Comparison of ENCODE assay signal across 20 cellular contexts in genomic region chr3:123813876-123814275, GRCh38.
DNase-seq lines count a peak whose midpoint lies in the region; ATAC-seq and TF ChIP-seq lines count a peak whose summit lies in the region.
"Had no signal": no experiment of that assay in that cellular context is flagged by ENCODE, and none has a peak within 500 bp of the region (broad histone marks: within the 10 kb centered on the region; RNA-seq: fewer than 3 reads in every experiment).

No MANE protein-coding gene starts in this region.

- peak overlapping the region; percentile 35 for H3K27ac ChIP-seq in mammary epithelial cell (ENCODE audit: insufficient read depth, low read depth, low read length)
- H3K27ac ChIP-seq in mesodermal cell (ENCODE audit: low read depth, low read length, severe bottlenecking), result peak overlapping the region; percentile 51
- H3K27ac ChIP-seq: body of pancreas, ovary had no signal

- BruUV-seq in mammary epithelial cell (replicated peaks; lab: Mats Ljungman, UMichigan), result no TSS peak

- H3K4me3 ChIP-seq in mammary epithelial cell (replicated peaks in 1 of 3; ENCODE audit: insufficient read depth in 1 of 3, low read depth in 2 of 3, low read length in 3 of 3) (no peak overlapping the region), mesodermal cell (ENCODE audit: extremely low read depth, insufficient read depth, low read length, poor library complexity, severe bottlenecking) (no peak overlapping the region)
- H3K4me3 ChIP-seq: body of pancreas, GM12878, ovary, skin epidermis had no signal

- peaks cover 11% of the 10 kb centered on the region for H3K27me3 Mint-ChIP-seq in activated T-cell treated with anti-CD3 and anti-CD28 coated beads, Interleukin-2, amount 50 U/mL, for 72 hours (ENCODE audit: low read depth)

- H3K36me3 ChIP-seq in mammary epithelial cell (ENCODE audit: insufficient read depth, low read length) (peaks cover 7% of the 10 kb centered on the region), mesodermal cell (ENCODE audit: control insufficient read depth, insufficient read depth, low read length) (no peaks in the 10 kb centered on the region)
- H3K36me3 ChIP-seq: ovary had no signal

- H3K4me1 Mint-ChIP-seq in activated T-cell treated with anti-CD3 and anti-CD28 coated beads, Interleukin-2, amount 50 U/mL, for 72 hours (ENCODE audit: low read depth), result no peaks in the 10 kb centered on the region
- H3K4me1 Mint-ChIP-seq: activated CD4-positive, alpha-beta T cell treated with anti-CD3 and anti-CD28 coated beads, Interleukin-2, amount 10 ng/mL, durations not matched to agents 7 days and 5 days had no signal

- H3K9me3 Mint-ChIP-seq in activated T-cell treated with anti-CD3 and anti-CD28 coated beads, Interleukin-2, amount 50 U/mL, for 72 hours, result no peaks in the 10 kb centered on the region
- H3K9me3 Mint-ChIP-seq: activated CD4-positive, alpha-beta T cell treated with anti-CD3 and anti-CD28 coated beads, Interleukin-2, amount 10 ng/mL, durations not matched to agents 7 days and 5 days; activated naive CD4-positive, alpha-beta T cell treated with anti-CD3 and anti-CD28 coated beads for 36 hours; dendritic cell treated with granulocyte-macrophage colony-stimulating factor and Interleukin-4, amounts not matched to agents 40 ng/mL and 50 ng/mL, for 4 days had no signal

- dilution Hi-C loops in mammary epithelial cell (cut with HindIII; ENCODE audit: low sequenced_read_pairs), result no loop called here

- no peak for TF ChIP-seq CTCF in mammary epithelial cell (conservative IDR thresholded peaks at IDR 0.05 in 1 of 2, IDR thresholded peaks at IDR 0.05 in 1 of 2; ENCODE audit: extremely low read depth in 1 of 2, insufficient read depth in 1 of 2, low read depth in 1 of 2, low read length in 2 of 2)

- H3K4me2 ChIP-seq in mammary epithelial cell (ENCODE audit: insufficient read depth, low read depth, low read length), result no peak overlapping the region

- H3K27me3 ChIP-seq in mammary epithelial cell (ENCODE audit: insufficient read depth, low read length), result no peaks in the 10 kb centered on the region
- H3K27me3 ChIP-seq: body of pancreas, ovary had no signal

- in situ Hi-C loops in mammary epithelial cell (cut with MboI; ENCODE audit: low sequenced_read_pairs in 2 of 2), result no loop called here

- no peak overlapping the region for H2AFZ ChIP-seq in mammary epithelial cell (ENCODE audit: low read depth, low read length)

- CTCF ChIA-PET in mammary epithelial cell (lab: Charles Lee; ENCODE audit: low non-redundant PET), result no interaction called here

- H3K79me2 ChIP-seq in mammary epithelial cell (ENCODE audit: insufficient read depth, low read length), result peaks cover 83% of the 10 kb centered on the region

- H3K4me3 Mint-ChIP-seq in activated T-cell treated with anti-CD3 and anti-CD28 coated beads, Interleukin-2, amount 50 U/mL, for 72 hours, result no peak overlapping the region
- H3K4me3 Mint-ChIP-seq: activated CD4-positive, alpha-beta T cell treated with anti-CD3 and anti-CD28 coated beads, Interleukin-2, amount 10 ng/mL, durations not matched to agents 7 days and 5 days; activated naive CD4-positive, alpha-beta T cell treated with anti-CD3 and anti-CD28 coated beads for 36 hours; dendritic cell treated with granulocyte-macrophage colony-stimulating factor and Interleukin-4, amounts not matched to agents 40 ng/mL and 50 ng/mL, for 4 days had no signal

- intact Hi-C loops in mammary epithelial cell (cut with micrococcal nuclease), result no loop called here

- H3K4me1 ChIP-seq in mammary epithelial cell (ENCODE audit: insufficient read depth, low read length), result peaks cover 65% of the 10 kb centered on the region
- peaks cover 15% of the 10 kb centered on the region for H3K4me1 ChIP-seq in mesodermal cell (ENCODE audit: control insufficient read depth, insufficient read depth, low read length, poor library complexity, severe bottlenecking)
- H3K4me1 ChIP-seq: body of pancreas had no signal

- no peak overlapping the region for H3K9ac ChIP-seq in mammary epithelial cell (ENCODE audit: insufficient read depth, low read length)

- peak; percentile 64 for DNase-seq in EL
- peak; percentile 92 for DNase-seq in M059J (ENCODE audit: low read depth)
- peak; percentile 59 for DNase-seq in mammary epithelial cell
- DNase-seq in NCI-H2196 (lab: John Stamatoyannopoulos, UW; ENCODE audit: unreplicated experiment), result no peak
- no peak for DNase-seq in activated T-cell treated with anti-CD3 and anti-CD28 coated beads, Interleukin-2, amount 50 U/mL, for 72 hours
- no peak for DNase-seq in GF-D8 (lab: John Stamatoyannopoulos, UW)
- DNase-seq: activated CD4-positive, alpha-beta T cell treated with anti-CD3 and anti-CD28 coated beads, Interleukin-2, amount 10 ng/mL, durations not matched to agents 7 days and 5 days; activated naive CD4-positive, alpha-beta T cell treated with anti-CD3 and anti-CD28 coated beads for 36 hours; body of pancreas; COR-L47; kidney; NCI-H1930; NCI-H524; ovary had no signal

- WGBS in mammary epithelial cell (ENCODE audit: low coverage, missing lambda C conversion rate), result 61% methylated on average over 4 of the region's 4 CpGs
- WGBS in mesodermal cell (ENCODE audit: insufficient coverage in 2 of 2), 2 experiments, result 73 to 94% methylated on average over 2 to 3 of the region's 4 CpGs

- no peak overlapping the region for H3K27ac Mint-ChIP-seq in activated T-cell treated with anti-CD3 and anti-CD28 coated beads, Interleukin-2, amount 50 U/mL, for 72 hours
- H3K27ac Mint-ChIP-seq: activated CD4-positive, alpha-beta T cell treated with anti-CD3 and anti-CD28 coated beads, Interleukin-2, amount 10 ng/mL, durations not matched to agents 7 days and 5 days; activated naive CD4-positive, alpha-beta T cell treated with anti-CD3 and anti-CD28 coated beads for 36 hours; dendritic cell treated with granulocyte-macrophage colony-stimulating factor and Interleukin-4, amounts not matched to agents 40 ng/mL and 50 ng/mL, for 4 days had no signal

- no peak for ATAC-seq in activated T-cell treated with anti-CD3 and anti-CD28 coated beads, Interleukin-2, amount 50 U/mL, for 72 hours (replicated peaks in 1 of 2)
- ATAC-seq in HG02798 (IDR thresholded peaks at IDR 0.05; ENCODE audit: poor library complexity, unreplicated experiment), result no peak
- ATAC-seq: body of pancreas, GM12878, HepG2 had no signal

- H4K20me1 ChIP-seq in mammary epithelial cell (ENCODE audit: insufficient read depth, low read length), result no peaks in the 10 kb centered on the region

- no peaks in the 10 kb centered on the region for H3K36me3 Mint-ChIP-seq in activated T-cell treated with anti-CD3 and anti-CD28 coated beads, Interleukin-2, amount 50 U/mL, for 72 hours (ENCODE audit: insufficient read depth in 2 of 2)

- H3K9me3 ChIP-seq in mammary epithelial cell (replicated peaks; ENCODE audit: insufficient read depth, low read length), result no peaks in the 10 kb centered on the region
- H3K9me3 ChIP-seq in mesodermal cell (ENCODE audit: control insufficient read depth, low read length), result no peaks in the 10 kb centered on the region
- H3K9me3 ChIP-seq: body of pancreas, ovary had no signal

Comparison
In these comparisons a context has a peak if more than half of its experiments do, and no peak if none do; other contexts are left out.
1. DNase-seq: peak in EL (single experiment), M059J (single experiment) and mammary epithelial cell (single experiment); none in NCI-H2196 (single experiment), activated T-cell treated with anti-CD3 and anti-CD28 coated beads, Interleukin-2, amount 50 U/mL, for 72 hours (0 of 2) and GF-D8 (single experiment).